ENCODE assay signal across 39 cellular contexts in the genomic region with DNA sequence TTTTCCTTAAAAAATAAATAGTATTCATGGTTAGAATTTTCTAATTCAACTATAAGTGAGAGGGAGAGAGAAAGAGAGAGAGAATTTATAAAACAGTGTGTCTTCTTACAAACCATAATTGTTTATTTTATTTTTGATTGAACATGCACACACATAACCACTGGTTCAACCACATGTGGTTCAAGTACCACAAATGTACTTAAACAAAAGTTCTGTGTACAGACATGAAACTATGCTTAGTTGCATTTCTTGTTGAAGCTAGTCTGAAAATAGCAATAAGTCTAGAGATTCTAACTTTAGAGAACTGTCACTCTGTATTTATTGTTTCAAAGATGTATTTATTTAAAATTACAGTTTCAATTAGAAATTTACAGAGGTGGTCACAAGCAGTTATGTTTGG.
"Had no signal": no experiment of that assay in that cellular context is flagged by ENCODE, and none has a peak within 500 bp of the region (broad histone marks: within the 10 kb centered on the region; RNA-seq: fewer than 3 reads in every experiment).

No MANE protein-coding gene starts in this region.

- H3K4me1 Mint-ChIP-seq: activated CD4-positive, alpha-beta memory T cell treated with anti-CD3 and anti-CD28 coated beads, Interleukin-2, amount 10 ng/mL, durations not matched to agents 7 days and 5 days; activated CD8-positive, alpha-beta memory T cell treated with anti-CD3 and anti-CD28 coated beads, Interleukin-2, amount 10 ng/mL, durations not matched to agents 7 days and 5 days; activated naive CD8-positive, alpha-beta T cell treated with anti-CD3 and anti-CD28 coated beads for 36 hours; activated T-helper 17 cell treated with anti-CD3 and anti-CD28 coated beads, Interleukin-2, amount 50 U/mL, for 72 hours had no signal

- H3K27ac ChIP-seq: Peyer's patch, WERI-Rb-1 had no signal

- FAIRE-seq: bronchial epithelial cell, K562 had no signal

- H3K4me1 ChIP-seq: Peyer's patch had no signal

- H3K36me3 Mint-ChIP-seq: activated CD8-positive, alpha-beta memory T cell treated with anti-CD3 and anti-CD28 coated beads, Interleukin-2, amount 10 ng/mL, durations not matched to agents 7 days and 5 days; activated naive CD8-positive, alpha-beta T cell treated with anti-CD3 and anti-CD28 coated beads for 36 hours; brain had no signal

- H3K27me3 Mint-ChIP-seq: activated CD4-positive, alpha-beta memory T cell treated with anti-CD3 and anti-CD28 coated beads, Interleukin-2, amount 10 ng/mL, durations not matched to agents 7 days and 5 days; activated CD8-positive, alpha-beta memory T cell treated with anti-CD3 and anti-CD28 coated beads, Interleukin-2, amount 10 ng/mL, durations not matched to agents 7 days and 5 days; activated naive CD8-positive, alpha-beta T cell treated with anti-CD3 and anti-CD28 coated beads for 36 hours; activated T-helper 17 cell treated with anti-CD3 and anti-CD28 coated beads, Interleukin-2, amount 50 U/mL, for 72 hours; brain had no signal

- H3K4me3 ChIP-seq: K562, MG63, Peyer's patch, SJSA1 had no signal

- H3K27ac Mint-ChIP-seq: activated CD4-positive, alpha-beta memory T cell treated with anti-CD3 and anti-CD28 coated beads, Interleukin-2, amount 10 ng/mL, durations not matched to agents 7 days and 5 days; activated CD8-positive, alpha-beta memory T cell treated with anti-CD3 and anti-CD28 coated beads, Interleukin-2, amount 10 ng/mL, durations not matched to agents 7 days and 5 days; activated naive CD8-positive, alpha-beta T cell treated with anti-CD3 and anti-CD28 coated beads for 36 hours; activated T-helper 17 cell treated with anti-CD3 and anti-CD28 coated beads, Interleukin-2, amount 50 U/mL, for 72 hours; brain had no signal

- ATAC-seq: activated CD8-positive, alpha-beta memory T cell treated with anti-CD3 and anti-CD28 coated beads, Interleukin-2, amount 10 ng/mL, durations not matched to agents 7 days and 5 days; activated T-helper 17 cell treated with anti-CD3 and anti-CD28 coated beads, Interleukin-2, amount 50 U/mL, for 72 hours; K562; PC-3 had no signal

- H3K27me3 ChIP-seq: MG63, Peyer's patch, SJSA1 had no signal

- H3K4me3 Mint-ChIP-seq: activated CD4-positive, alpha-beta memory T cell treated with anti-CD3 and anti-CD28 coated beads, Interleukin-2, amount 10 ng/mL, durations not matched to agents 7 days and 5 days; activated CD8-positive, alpha-beta memory T cell treated with anti-CD3 and anti-CD28 coated beads, Interleukin-2, amount 10 ng/mL, durations not matched to agents 7 days and 5 days; activated naive CD8-positive, alpha-beta T cell treated with anti-CD3 and anti-CD28 coated beads for 36 hours; activated T-helper 17 cell treated with anti-CD3 and anti-CD28 coated beads, Interleukin-2, amount 50 U/mL, for 72 hours; brain had no signal

- H3K9me3 ChIP-seq: MG63, Peyer's patch, SJSA1 had no signal

- DNase-seq: activated CD4-positive, alpha-beta memory T cell treated with anti-CD3 and anti-CD28 coated beads, Interleukin-2, amount 10 ng/mL, durations not matched to agents 7 days and 5 days; activated CD4-positive, alpha-beta T cell treated with anti-CD3 and anti-CD28 coated beads for 1 hour; activated CD4-positive, alpha-beta T cell treated with anti-CD3 and anti-CD28 coated beads for 48 hours; activated CD4-positive, CD25-positive, alpha-beta regulatory T cell; activated CD8-positive, alpha-beta memory T cell treated with anti-CD3 and anti-CD28 coated beads for 24 hours; activated CD8-positive, alpha-beta memory T cell treated with anti-CD3 and anti-CD28 coated beads, Interleukin-2, amount 10 ng/mL, durations not matched to agents 7 days and 5 days; activated CD8-positive, alpha-beta memory T cell treated with anti-CD3 and anti-CD28 coated beads, Interleukin-2, amount 50 U/mL, for 48 hours; activated effector memory CD4-positive, alpha-beta T cell treated with anti-CD3 and anti-CD28 coated beads, Interleukin-2, amount 50 U/mL, for 16 hours; activated naive CD4-positive, alpha-beta T cell; activated naive CD4-positive, alpha-beta T cell treated with anti-CD3 and anti-CD28 coated beads, Interleukin-2, amount 50 U/mL, for 16 hours; activated naive CD8-positive, alpha-beta T cell treated with anti-CD3 and anti-CD28 coated beads for 36 hours; activated T-cell treated with anti-CD3 and anti-CD28 coated beads, Interleukin-2, amount 50 U/mL, for 48 hours; amniotic stem cell; aorta; caudate nucleus; cerebellar nuclear complex; Karpas-422; MG63; MV-4-11; NCI-H1092; NCI-H1436 treated with DMSO at 0.1 percent for 48 hours; NCI-H1694 treated with DMSO at 0.1 percent for 48 hours; NCI-H2029; NCI-H345; NCI-H69; NCI-H82; PC-3; Peyer's patch; RPMI8226; SHP77 treated with DMSO at 0.1 percent for 48 hours; T-helper 1 cell; T-helper 2 cell; T1000; WERI-Rb-1 had no signal

- H3K36me3 ChIP-seq: MG63, Peyer's patch, SJSA1, WERI-Rb-1 had no signal

- H3K9me3 Mint-ChIP-seq: activated CD4-positive, alpha-beta memory T cell treated with anti-CD3 and anti-CD28 coated beads, Interleukin-2, amount 10 ng/mL, durations not matched to agents 7 days and 5 days; activated naive CD8-positive, alpha-beta T cell treated with anti-CD3 and anti-CD28 coated beads for 36 hours; brain had no signal
